18 cellular contexts compared by ENCODE assay signal in the genomic region with DNA sequence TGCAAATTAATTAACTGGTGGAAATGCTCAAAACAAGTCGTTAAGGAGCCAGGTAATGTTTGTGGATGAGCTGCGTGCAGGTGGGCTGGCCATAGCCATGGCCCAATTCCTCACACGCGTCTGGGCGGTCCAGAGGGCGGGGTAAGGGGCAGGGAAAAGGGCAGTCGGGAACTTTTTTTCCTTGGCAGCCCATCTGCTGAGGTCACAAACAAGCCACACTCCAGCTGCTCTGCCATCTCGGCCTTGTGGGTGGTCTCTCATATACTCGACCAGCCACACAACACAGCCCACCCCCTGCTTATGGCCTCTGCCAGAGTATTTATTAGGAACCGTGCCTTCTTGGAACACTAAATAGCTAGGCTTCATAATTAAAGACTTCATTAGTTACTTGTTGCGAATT.
DNase-seq lines count a peak whose midpoint lies in the region; ATAC-seq, FAIRE-seq and TF ChIP-seq lines count a peak whose summit lies in the region.
"Had no signal": no experiment of that assay in that cellular context is flagged by ENCODE, and none has a peak within 500 bp of the region (broad histone marks: within the 10 kb centered on the region; RNA-seq: fewer than 3 reads in every experiment).

No MANE protein-coding gene starts in this region.

- peaks cover 2% of the 10 kb centered on the region for H3K36me3 Mint-ChIP-seq in astrocyte (ENCODE audit: low read depth, unreplicated experiment)
- H3K36me3 Mint-ChIP-seq in effector memory CD8-positive, alpha-beta T cell (ENCODE audit: insufficient read depth) = no peaks in the 10 kb centered on the region
- H3K36me3 Mint-ChIP-seq: natural killer cell treated with Interleukin-12 subunit alpha and Interleukin-12 subunit beta and Interleukin-15 and Interleukin-18, amount 100 ng/mL, for 72 hours had no signal

- H3K27me3 Mint-ChIP-seq in astrocyte (ENCODE audit: low read depth, unreplicated experiment) = peaks cover 8% of the 10 kb centered on the region
- H3K27me3 Mint-ChIP-seq in effector memory CD8-positive, alpha-beta T cell = peaks cover 16 to 34% of the 10 kb centered on the region in 2 donors
- H3K27me3 Mint-ChIP-seq: activated CD4-positive, alpha-beta T cell treated with anti-CD3 and anti-CD28 coated beads for 36 hours; activated T-helper 17 cell treated with anti-CD3 and anti-CD28 coated beads, Interleukin-2, amount 50 U/mL, for 72 hours had no signal

- no peak for TF ChIP-seq CTCF in astrocyte (IDR thresholded peaks at IDR 0.05; ENCODE audit: insufficient read depth, low read depth, low read length)

- H3K4me1 ChIP-seq in astrocyte (ENCODE audit: insufficient read depth, low read length) (peaks cover 22% of the 10 kb centered on the region), stomach smooth muscle (ENCODE audit: control insufficient read depth, insufficient read depth, low read length) (peaks cover 34% of the 10 kb centered on the region)

- peaks cover 7% of the 10 kb centered on the region for H3K4me1 Mint-ChIP-seq in astrocyte (ENCODE audit: low read depth, unreplicated experiment)
- H3K4me1 Mint-ChIP-seq in effector memory CD8-positive, alpha-beta T cell (ENCODE audit: low read depth in 2 of 2) = no peaks in the 10 kb centered on the region
- H3K4me1 Mint-ChIP-seq: activated CD4-positive, alpha-beta T cell treated with anti-CD3 and anti-CD28 coated beads for 36 hours; activated T-helper 17 cell treated with anti-CD3 and anti-CD28 coated beads, Interleukin-2, amount 50 U/mL, for 72 hours had no signal

- H3K27ac Mint-ChIP-seq in astrocyte (ENCODE audit: unreplicated experiment) = peak overlapping the region; percentile 96
- H3K27ac Mint-ChIP-seq in effector memory CD8-positive, alpha-beta T cell = no peak overlapping the region
- H3K27ac Mint-ChIP-seq: activated CD4-positive, alpha-beta T cell treated with anti-CD3 and anti-CD28 coated beads for 36 hours; activated T-helper 17 cell treated with anti-CD3 and anti-CD28 coated beads, Interleukin-2, amount 50 U/mL, for 72 hours; natural killer cell treated with Interleukin-12 subunit alpha and Interleukin-12 subunit beta and Interleukin-15 and Interleukin-18, amount 100 ng/mL, for 72 hours had no signal

- peak overlapping the region; percentile 65 for H3K4me2 ChIP-seq in astrocyte (ENCODE audit: low read length)

- no peak overlapping the region for H3K4me3 Mint-ChIP-seq in astrocyte (ENCODE audit: unreplicated experiment)
- H3K4me3 Mint-ChIP-seq in effector memory CD8-positive, alpha-beta T cell = no peak overlapping the region
- H3K4me3 Mint-ChIP-seq: activated CD4-positive, alpha-beta T cell treated with anti-CD3 and anti-CD28 coated beads for 36 hours; activated T-helper 17 cell treated with anti-CD3 and anti-CD28 coated beads, Interleukin-2, amount 50 U/mL, for 72 hours; natural killer cell treated with Interleukin-12 subunit alpha and Interleukin-12 subunit beta and Interleukin-15 and Interleukin-18, amount 100 ng/mL, for 72 hours had no signal

- in situ Hi-C loops in ACHN (cut with HindIII; ENCODE audit: low pct_ligation_motif_present, low pct_unique_long_range_greater_than_20kb, low sequenced_read_pairs) = no loop called here

- no peaks in the 10 kb centered on the region for H3K79me2 ChIP-seq in astrocyte (ENCODE audit: insufficient read depth, low read length)

- H3K9me3 ChIP-seq in MG63 = no peaks in the 10 kb centered on the region
- H3K9me3 ChIP-seq in astrocyte (ENCODE audit: insufficient read depth, low read depth, low read length) = no peaks in the 10 kb centered on the region
- H3K9me3 ChIP-seq in stomach smooth muscle (ENCODE audit: control insufficient read depth in 2 of 2, low read length in 2 of 2) = no peaks in the 10 kb centered on the region

- DNase-seq in MG63 (peak; percentile 39), astrocyte (ENCODE audit: low read depth) (no peak), left kidney (ENCODE audit: low read depth, low spot score) (peak; percentile 66), T-helper 1 cell (no peak), ACHN (no peak)
- DNase-seq in effector memory CD8-positive, alpha-beta T cell = no peak
- DNase-seq: activated CD4-positive, alpha-beta T cell treated with anti-CD3 and anti-CD28 coated beads for 36 hours; central memory CD4-positive, alpha-beta T cell; effector CD4-positive, alpha-beta T cell; mesendoderm; NCI-H82; stimulated activated naive CD8-positive, alpha-beta T cell treated with anti-CD3 and anti-CD28 coated beads, Interleukin-15, Interleukin-2, amounts not matched to agents 100 U/mL and 50 U/mL, for 24 hours had no signal

- H3K27me3 ChIP-seq in MG63 (no peaks in the 10 kb centered on the region), astrocyte (ENCODE audit: insufficient read depth, low read length) (peaks cover 5% of the 10 kb centered on the region), stomach smooth muscle (ENCODE audit: control insufficient read depth in 1 of 2, insufficient read depth in 2 of 2, low read length in 2 of 2) (no peaks in the 10 kb centered on the region)

- no peak overlapping the region for H3K4me3 ChIP-seq in MG63
- no peak overlapping the region for H3K4me3 ChIP-seq in astrocyte (ENCODE audit: insufficient read depth, low read depth, low read length)
- no peak overlapping the region for H3K4me3 ChIP-seq in stomach smooth muscle (ENCODE audit: low read length in 2 of 2)

- peak overlapping the region; percentile 82 for H3K27ac ChIP-seq in astrocyte (ENCODE audit: low read depth, low read length)
- peak overlapping the region; percentile 24 for H3K27ac ChIP-seq in stomach smooth muscle (ENCODE audit: low read length)

- FAIRE-seq in astrocyte (lab: Jason Lieb, UNC) = no peak
- FAIRE-seq: GM18507, keratinocyte had no signal

- H3K9ac ChIP-seq in astrocyte (ENCODE audit: low read length) (peak overlapping the region; percentile 64), stomach smooth muscle (ENCODE audit: low read length in 2 of 2) (no peak overlapping the region)

- H2AFZ ChIP-seq in astrocyte (ENCODE audit: low read depth, low read length) = no peak overlapping the region

- H3K36me3 ChIP-seq in MG63 (no peaks in the 10 kb centered on the region), astrocyte (ENCODE audit: insufficient read depth, low read length) (no peaks in the 10 kb centered on the region), stomach smooth muscle (ENCODE audit: control insufficient read depth in 2 of 2, insufficient read depth in 2 of 2, low read length in 2 of 2) (no peaks in the 10 kb centered on the region)

- no peak for ATAC-seq in effector memory CD8-positive, alpha-beta T cell (replicated peaks)
- ATAC-seq: activated CD4-positive, alpha-beta T cell treated with anti-CD3 and anti-CD28 coated beads for 36 hours; activated T-helper 17 cell treated with anti-CD3 and anti-CD28 coated beads, Interleukin-2, amount 50 U/mL, for 72 hours; natural killer cell treated with Interleukin-12 subunit alpha and Interleukin-12 subunit beta and Interleukin-15 and Interleukin-18, amount 100 ng/mL, for 72 hours; Panc1; stimulated activated naive CD8-positive, alpha-beta T cell treated with anti-CD3 and anti-CD28 coated beads, Interleukin-15, Interleukin-2, amounts not matched to agents 100 U/mL and 50 U/mL, for 24 hours had no signal

- no peaks in the 10 kb centered on the region for H3K9me3 Mint-ChIP-seq in astrocyte (ENCODE audit: unreplicated experiment)
- no peaks in the 10 kb centered on the region for H3K9me3 Mint-ChIP-seq in effector memory CD8-positive, alpha-beta T cell
- H3K9me3 Mint-ChIP-seq: activated T-helper 17 cell treated with anti-CD3 and anti-CD28 coated beads, Interleukin-2, amount 50 U/mL, for 72 hours; natural killer cell treated with Interleukin-12 subunit alpha and Interleukin-12 subunit beta and Interleukin-15 and Interleukin-18, amount 100 ng/mL, for 72 hours had no signal

- H4K20me1 ChIP-seq in astrocyte (ENCODE audit: insufficient read depth, low read length) = no peaks in the 10 kb centered on the region

Comparison
In these comparisons a context has a peak if more than half of its experiments do, and no peak if none do; other contexts are left out.
1. DNase-seq: peak in MG63 (single experiment) and left kidney (single experiment); none in astrocyte (single experiment), T-helper 1 cell (0 of 5), effector memory CD8-positive, alpha-beta T cell (0 of 3) and ACHN (single experiment).